ENCODE assay signal across 8 cellular contexts in the genomic region with DNA sequence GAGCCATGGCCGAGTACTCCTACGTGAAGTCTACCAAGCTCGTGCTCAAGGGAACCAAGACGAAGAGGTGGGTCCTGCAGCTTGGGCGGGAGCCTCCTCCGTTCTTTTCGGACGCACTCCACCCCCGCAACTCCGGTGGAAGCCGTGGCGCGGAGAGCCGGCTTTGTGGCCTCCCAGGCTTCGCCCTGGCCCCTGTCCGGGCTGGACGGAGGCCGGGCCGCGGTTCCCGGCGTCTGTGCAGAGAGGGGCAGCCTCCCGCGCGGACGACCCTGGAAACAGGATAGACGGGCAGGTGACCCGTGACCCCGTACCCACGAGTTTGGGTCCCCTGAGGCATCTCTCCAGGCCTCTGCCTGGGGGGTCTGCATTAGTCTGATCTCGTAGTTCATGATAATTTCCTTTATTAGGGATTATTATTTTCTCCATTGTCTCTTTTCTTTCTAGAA. TPM values are rescaled to one million over a fixed set of nuclear protein-coding genes. Genes with fewer than 3 reads are reported as not detected.
A peak's percentile ranks its signal among the peaks of the same experiment; 100 is the strongest.
DNase-seq lines count a peak whose midpoint lies in the region; TF ChIP-seq lines count a peak whose summit lies in the region.

No MANE protein-coding gene starts in this region.

- peaks cover 45% of the 10 kb centered on the region for H3K36me3 Mint-ChIP-seq in activated CD4-positive, alpha-beta T cell treated with anti-CD3 and anti-CD28 coated beads, Interleukin-2, amount 10 ng/mL, durations not matched to agents 7 days and 5 days (ENCODE audit: low read depth)
- peaks cover 50% of the 10 kb centered on the region for H3K36me3 Mint-ChIP-seq in activated naive CD8-positive, alpha-beta T cell treated with anti-CD3 and anti-CD28 coated beads for 36 hours

- CTCF ChIA-PET in activated CD4-positive, alpha-beta T cell treated with anti-CD3 and anti-CD28 coated beads, Interleukin-2, amount 10 ng/mL, durations not matched to agents 7 days and 5 days (lab: Charles Lee), result interaction anchor here (0.8 to 1.5 kb wide), 5 partner anchors 9 to 71 kb away, joined by 3 to 10 read pairs (median 3); no protein-coding TSS in a partner anchor

- H3K27me3 ChIP-seq in layer of hippocampus (ENCODE audit: control insufficient read depth, insufficient read depth, low read length) (no peaks in the 10 kb centered on the region), tibial artery (no peaks in the 10 kb centered on the region)

- H3K27ac ChIP-seq in layer of hippocampus (ENCODE audit: low read depth, low read length) (peak overlapping the region; percentile 84), tibial artery (peak overlapping the region; percentile 93 to 95)

- TF ChIP-seq CTCF in tibial artery (IDR thresholded peaks at IDR 0.05), result no peak

- no peak for DNase-seq in activated CD4-positive, alpha-beta T cell treated with anti-CD3 and anti-CD28 coated beads, Interleukin-2, amount 10 ng/mL, durations not matched to agents 7 days and 5 days
- DNase-seq in activated CD4-positive, alpha-beta T cell treated with anti-CD3 and anti-CD28 coated beads for 48 hours, result no peak
- DNase-seq in activated naive CD8-positive, alpha-beta T cell treated with anti-CD3 and anti-CD28 coated beads for 36 hours, result no peak
- DNase-seq in tibial artery, result no peak
- no peak for DNase-seq in NCI-H524 treated with DMSO at 0.1 percent for 48 hours (lab: John Stamatoyannopoulos, UW)
- DNase-seq in dermis blood vessel endothelial cell, result no peak
- no peak for DNase-seq in NCI-H2081 treated with DMSO at 0.1 percent for 48 hours (lab: John Stamatoyannopoulos, UW)

- H3K9me3 Mint-ChIP-seq in activated CD4-positive, alpha-beta T cell treated with anti-CD3 and anti-CD28 coated beads, Interleukin-2, amount 10 ng/mL, durations not matched to agents 7 days and 5 days, result peaks cover 14% of the 10 kb centered on the region
- H3K9me3 Mint-ChIP-seq in activated naive CD8-positive, alpha-beta T cell treated with anti-CD3 and anti-CD28 coated beads for 36 hours, result peaks cover 10% of the 10 kb centered on the region

- peak overlapping the region; percentile 100 for H3K27ac Mint-ChIP-seq in activated CD4-positive, alpha-beta T cell treated with anti-CD3 and anti-CD28 coated beads, Interleukin-2, amount 10 ng/mL, durations not matched to agents 7 days and 5 days
- peak overlapping the region; percentile 97 for H3K27ac Mint-ChIP-seq in activated naive CD8-positive, alpha-beta T cell treated with anti-CD3 and anti-CD28 coated beads for 36 hours

- H3K4me3 ChIP-seq in tibial artery, result peak overlapping the region; percentile 92 to 96

- peaks cover 0 to 39% (median 12%) of the 10 kb centered on the region in 4 donors for H3K4me1 ChIP-seq in tibial artery

- no peaks in the 10 kb centered on the region for H3K9me3 ChIP-seq in tibial artery

- peak overlapping the region; percentile 89 for H3K4me3 Mint-ChIP-seq in activated CD4-positive, alpha-beta T cell treated with anti-CD3 and anti-CD28 coated beads, Interleukin-2, amount 10 ng/mL, durations not matched to agents 7 days and 5 days
- H3K4me3 Mint-ChIP-seq in activated naive CD8-positive, alpha-beta T cell treated with anti-CD3 and anti-CD28 coated beads for 36 hours, result peak overlapping the region; percentile 92

- no peaks in the 10 kb centered on the region for H3K27me3 Mint-ChIP-seq in activated CD4-positive, alpha-beta T cell treated with anti-CD3 and anti-CD28 coated beads, Interleukin-2, amount 10 ng/mL, durations not matched to agents 7 days and 5 days
- no peaks in the 10 kb centered on the region for H3K27me3 Mint-ChIP-seq in activated naive CD8-positive, alpha-beta T cell treated with anti-CD3 and anti-CD28 coated beads for 36 hours

- intact Hi-C loops in tibial artery (cut with DNase I; ENCODE audit: low total_unique reads), result no loop called here

- POLR2A ChIA-PET in activated CD4-positive, alpha-beta T cell treated with anti-CD3 and anti-CD28 coated beads, Interleukin-2, amount 10 ng/mL, durations not matched to agents 7 days and 5 days (lab: Charles Lee), result no interaction called here

- H3K36me3 ChIP-seq in tibial artery, result no peaks in the 10 kb centered on the region

- peaks cover 57% of the 10 kb centered on the region for H3K4me1 Mint-ChIP-seq in activated CD4-positive, alpha-beta T cell treated with anti-CD3 and anti-CD28 coated beads, Interleukin-2, amount 10 ng/mL, durations not matched to agents 7 days and 5 days
- peaks cover 45% of the 10 kb centered on the region for H3K4me1 Mint-ChIP-seq in activated naive CD8-positive, alpha-beta T cell treated with anti-CD3 and anti-CD28 coated beads for 36 hours

RNA-seq across cellular contexts. Expression of a gene that starts 0.4 kb away (rescaled TPM):
- total RNA-seq in activated CD4-positive, alpha-beta T cell treated with anti-CD3 and anti-CD28 coated beads, Interleukin-2, amount 10 ng/mL, durations not matched to agents 7 days and 5 days, result 10 to 100 TPM; 54.0 to 61.2 TPM
- total RNA-seq in activated naive CD8-positive, alpha-beta T cell treated with anti-CD3 and anti-CD28 coated beads for 36 hours, result 10 to 100 TPM; 60.4 to 63.0 TPM
- 47.0 and 47.9 TPM in 2 replicates for total RNA-seq in dermis blood vessel endothelial cell
